ENCODE assay signal across 27 cellular contexts in genomic region chr7:83697814-83698530, GRCh38. TPM values are rescaled to one million over a fixed set of nuclear protein-coding genes. Genes with fewer than 3 reads are reported as not detected.
"Had no signal": no experiment of that assay in that cellular context is flagged by ENCODE, and none has a peak within 500 bp of the region (broad histone marks: within the 10 kb centered on the region; RNA-seq: fewer than 3 reads in every experiment).

No MANE protein-coding gene starts in this region.

- H3K4me2 ChIP-seq: hepatocyte had no signal

- H3K4me3 Mint-ChIP-seq: activated CD8-positive, alpha-beta T cell treated with anti-CD3 and anti-CD28 coated beads, Interleukin-2, amount 10 ng/mL, durations not matched to agents 7 days and 5 days; immature natural killer cell; naive thymus-derived CD4-positive, alpha-beta T cell; stimulated activated effector memory CD8-positive, alpha-beta T cell treated with anti-CD3 and anti-CD28 coated beads, Interleukin-12 subunit alpha, Interleukin-12 subunit beta, amount 100 ng/mL, for 72 hours; stimulated activated naive CD8-positive, alpha-beta T cell treated with anti-CD3 and anti-CD28 coated beads, Interleukin-15, amount 100 ng/mL, for 72 hours had no signal

- H3K36me3 ChIP-seq: left lung, neutrophil, right lobe of liver, suprapubic skin, tibial nerve had no signal

- H3K27ac ChIP-seq: coronary artery, epithelial cell of prostate, foreskin keratinocyte, hepatocyte, left lung, neutrophil, parathyroid adenoma, right lobe of liver, skin epidermis, suprapubic skin, tibial nerve had no signal

- H3K36me3 Mint-ChIP-seq: activated naive CD4-positive, alpha-beta T cell treated with anti-CD3 and anti-CD28 coated beads, Interleukin-2, amount 50 U/mL, for 72 hours; naive thymus-derived CD4-positive, alpha-beta T cell; stimulated activated effector memory CD8-positive, alpha-beta T cell treated with anti-CD3 and anti-CD28 coated beads, Interleukin-12 subunit alpha, Interleukin-12 subunit beta, amount 100 ng/mL, for 72 hours had no signal

- H3K27me3 ChIP-seq: hepatocyte, left lung, neutrophil, right lobe of liver, suprapubic skin, tibial nerve had no signal

- H2AFZ ChIP-seq: hepatocyte, parathyroid adenoma had no signal

- H3K4me1 ChIP-seq: foreskin keratinocyte, left lung, parathyroid adenoma, right lobe of liver, suprapubic skin had no signal

- H3K27me3 Mint-ChIP-seq: naive thymus-derived CD4-positive, alpha-beta T cell; stimulated activated naive CD8-positive, alpha-beta T cell treated with anti-CD3 and anti-CD28 coated beads, Interleukin-15, amount 100 ng/mL, for 72 hours had no signal

- H3K79me2 ChIP-seq: hepatocyte, parathyroid adenoma had no signal

- DNase-seq: activated CD4-positive, alpha-beta T cell treated with anti-CD3 and anti-CD28 coated beads for 1 hour; activated CD4-positive, alpha-beta T cell treated with anti-CD3 and anti-CD28 coated beads, Interleukin-2, amount 50 U/mL, for 1 hour; activated CD8-positive, alpha-beta T cell treated with anti-CD3 and anti-CD28 coated beads, Interleukin-2, amount 10 ng/mL, durations not matched to agents 7 days and 5 days; activated gamma-delta T cell treated with Interleukin-2 at 50 U/mL for 16 hours; activated T-cell treated with anti-CD3 and anti-CD28 coated beads, Interleukin-2, amount 50 U/mL, for 1 hour; cerebellar nuclear complex; foreskin keratinocyte; immature natural killer cell; left lung; naive thymus-derived CD4-positive, alpha-beta T cell; right lobe of liver; stimulated activated CD4-positive, alpha-beta T cell treated with anti-CD3 and anti-CD28 coated beads, Interleukin-2, amount 100 ng/mL, for 24 hours; stimulated activated naive CD8-positive, alpha-beta T cell treated with anti-CD3 and anti-CD28 coated beads, Interleukin-15, amount 100 ng/mL, for 72 hours; T-helper 1 cell; T-helper 9 cell had no signal

- H3K4me3 ChIP-seq: coronary artery, hepatocyte, left lung, lung, right lobe of liver, skin epidermis, suprapubic skin, tibial nerve had no signal

- H3K27ac Mint-ChIP-seq: activated CD8-positive, alpha-beta T cell treated with anti-CD3 and anti-CD28 coated beads, Interleukin-2, amount 10 ng/mL, durations not matched to agents 7 days and 5 days; activated naive CD4-positive, alpha-beta T cell treated with anti-CD3 and anti-CD28 coated beads, Interleukin-2, amount 50 U/mL, for 72 hours; immature natural killer cell; naive thymus-derived CD4-positive, alpha-beta T cell; stimulated activated effector memory CD8-positive, alpha-beta T cell treated with anti-CD3 and anti-CD28 coated beads, Interleukin-12 subunit alpha, Interleukin-12 subunit beta, amount 100 ng/mL, for 72 hours; stimulated activated naive CD8-positive, alpha-beta T cell treated with anti-CD3 and anti-CD28 coated beads, Interleukin-15, amount 100 ng/mL, for 72 hours had no signal

- H3K4me1 Mint-ChIP-seq: immature natural killer cell; naive thymus-derived CD4-positive, alpha-beta T cell; stimulated activated effector memory CD8-positive, alpha-beta T cell treated with anti-CD3 and anti-CD28 coated beads, Interleukin-12 subunit alpha, Interleukin-12 subunit beta, amount 100 ng/mL, for 72 hours; stimulated activated naive CD8-positive, alpha-beta T cell treated with anti-CD3 and anti-CD28 coated beads, Interleukin-15, amount 100 ng/mL, for 72 hours had no signal

- ATAC-seq: activated CD8-positive, alpha-beta T cell treated with anti-CD3 and anti-CD28 coated beads, Interleukin-2, amount 10 ng/mL, durations not matched to agents 7 days and 5 days; activated naive CD4-positive, alpha-beta T cell treated with anti-CD3 and anti-CD28 coated beads, Interleukin-2, amount 50 U/mL, for 72 hours; foreskin keratinocyte; left lung; naive thymus-derived CD4-positive, alpha-beta T cell; right lobe of liver; stimulated activated effector memory CD8-positive, alpha-beta T cell treated with anti-CD3 and anti-CD28 coated beads, Interleukin-12 subunit alpha, Interleukin-12 subunit beta, amount 100 ng/mL, for 72 hours; stimulated activated naive CD8-positive, alpha-beta T cell treated with anti-CD3 and anti-CD28 coated beads, Interleukin-15, amount 100 ng/mL, for 72 hours had no signal

- H3K9me3 ChIP-seq: left lung, neutrophil, right lobe of liver, suprapubic skin, tibial nerve had no signal

- H3K9ac ChIP-seq: parathyroid adenoma had no signal

RNA-seq across cellular contexts. Expression of gene SEMA3E, which starts 49.0 kb away (rescaled TPM):
- total RNA-seq: activated CD8-positive, alpha-beta T cell treated with anti-CD3 and anti-CD28 coated beads, Interleukin-2, amount 10 ng/mL, durations not matched to agents 7 days and 5 days; activated naive CD4-positive, alpha-beta T cell treated with anti-CD3 and anti-CD28 coated beads, Interleukin-2, amount 50 U/mL, for 72 hours; kidney epithelial cell; naive thymus-derived CD4-positive, alpha-beta T cell had no signal
- polyA plus RNA-seq: immature natural killer cell; naive thymus-derived CD4-positive, alpha-beta T cell had no signal
